19 cellular contexts compared by ENCODE assay signal in genomic region chr16:13143551-13143950, GRCh38.
DNase-seq lines count a peak whose midpoint lies in the region; ATAC-seq, FAIRE-seq and TF ChIP-seq lines count a peak whose summit lies in the region.
"Had no signal": no experiment of that assay in that cellular context is flagged by ENCODE, and none has a peak within 500 bp of the region (broad histone marks: within the 10 kb centered on the region; RNA-seq: fewer than 3 reads in every experiment).

No MANE protein-coding gene starts in this region.

- no peak for FAIRE-seq in bronchial epithelial cell (lab: Jason Lieb, UNC)
- FAIRE-seq: A549, D721Med, GM12892 had no signal

- H3K36me3 Mint-ChIP-seq in stimulated activated naive B cell treated with anti-CD40 and anti-IgM and Interleukin-4, amounts not matched to agents 10 μg/mL and 1 μg/mL and 100 μg/mL, for 72 hours: no peaks in the 10 kb centered on the region
- H3K36me3 Mint-ChIP-seq: CD14-positive monocyte; CD8-positive, alpha-beta T cell; IgD-negative memory B cell had no signal

- H3K4me3 ChIP-seq in bronchial epithelial cell (ENCODE audit: low read depth, low read length): no peak overlapping the region
- H3K4me3 ChIP-seq: A549, HAP-1 had no signal

- H3K9me3 Mint-ChIP-seq in stimulated activated naive B cell treated with anti-CD40 and anti-IgM and Interleukin-4, amounts not matched to agents 10 μg/mL and 1 μg/mL and 100 μg/mL, for 72 hours: peaks cover 0 to 4% of the 10 kb centered on the region in 2 donors

- DNase-seq in RPMI7951 (ENCODE audit: low read depth) (peak; percentile 65), bronchial epithelial cell (ENCODE audit: low read depth) (peak; percentile 6), glomerular visceral epithelial cell (ENCODE audit: extremely low spot score) (peak; percentile 28), NCI-H146 treated with DMSO at 0.1 percent for 48 hours (lab: John Stamatoyannopoulos, UW; ENCODE audit: unreplicated experiment) (no peak)
- DNase-seq in stimulated activated naive B cell treated with anti-CD40 and anti-IgM and Interleukin-4, amounts not matched to agents 10 μg/mL and 1 μg/mL and 100 μg/mL, for 72 hours: no peak
- DNase-seq: CD8-positive, alpha-beta T cell; COR-L47; DMS153; DND-41; GDM1; GOT3 had no signal

- no peak for TF ChIP-seq CTCF in bronchial epithelial cell (IDR thresholded peaks at IDR 0.05; ENCODE audit: insufficient read depth, low read length, severe bottlenecking)

- no peaks in the 10 kb centered on the region for H3K4me1 Mint-ChIP-seq in stimulated activated naive B cell treated with anti-CD40 and anti-IgM and Interleukin-4, amounts not matched to agents 10 μg/mL and 1 μg/mL and 100 μg/mL, for 72 hours
- H3K4me1 Mint-ChIP-seq: CD14-positive monocyte, IgD-negative memory B cell had no signal

- H3K27ac Mint-ChIP-seq in stimulated activated naive B cell treated with anti-CD40 and anti-IgM and Interleukin-4, amounts not matched to agents 10 μg/mL and 1 μg/mL and 100 μg/mL, for 72 hours: no peak overlapping the region
- H3K27ac Mint-ChIP-seq: CD14-positive monocyte; CD8-positive, alpha-beta T cell; IgD-negative memory B cell had no signal

- H3K4me3 Mint-ChIP-seq in stimulated activated naive B cell treated with anti-CD40 and anti-IgM and Interleukin-4, amounts not matched to agents 10 μg/mL and 1 μg/mL and 100 μg/mL, for 72 hours: no peak overlapping the region
- H3K4me3 Mint-ChIP-seq: CD14-positive monocyte; CD8-positive, alpha-beta T cell; IgD-negative memory B cell had no signal

- H3K27me3 ChIP-seq in bronchial epithelial cell (ENCODE audit: control insufficient read depth, insufficient read depth, low read length): no peaks in the 10 kb centered on the region

- H3K36me3 ChIP-seq in bronchial epithelial cell (ENCODE audit: control insufficient read depth, insufficient read depth, low read length): no peaks in the 10 kb centered on the region
- H3K36me3 ChIP-seq: HAP-1 had no signal

- ATAC-seq in HG03520 (IDR thresholded peaks at IDR 0.05; ENCODE audit: unreplicated experiment) (no peak), GM21786 (IDR thresholded peaks at IDR 0.05; ENCODE audit: unreplicated experiment) (no peak)
- no peak for ATAC-seq in stimulated activated naive B cell treated with anti-CD40 and anti-IgM and Interleukin-4, amounts not matched to agents 10 μg/mL and 1 μg/mL and 100 μg/mL, for 72 hours (replicated peaks)
- ATAC-seq: A549; CD8-positive, alpha-beta T cell had no signal

- peaks cover 0 to 9% of the 10 kb centered on the region in 2 donors for H3K27me3 Mint-ChIP-seq in stimulated activated naive B cell treated with anti-CD40 and anti-IgM and Interleukin-4, amounts not matched to agents 10 μg/mL and 1 μg/mL and 100 μg/mL, for 72 hours
- H3K27me3 Mint-ChIP-seq: IgD-negative memory B cell had no signal

Comparison
In these comparisons a context has a peak if more than half of its experiments do, and no peak if none do; other contexts are left out.
1. DNase-seq: peak in RPMI7951 (single experiment), bronchial epithelial cell (single experiment) and glomerular visceral epithelial cell (single experiment); none in NCI-H146 treated with DMSO at 0.1 percent for 48 hours (single experiment) and stimulated activated naive B cell treated with anti-CD40 and anti-IgM and Interleukin-4, amounts not matched to agents 10 μg/mL and 1 μg/mL and 100 μg/mL, for 72 hours (single experiment).